Comparison of ENCODE assay signal across 1 cellular context in the genomic region with DNA sequence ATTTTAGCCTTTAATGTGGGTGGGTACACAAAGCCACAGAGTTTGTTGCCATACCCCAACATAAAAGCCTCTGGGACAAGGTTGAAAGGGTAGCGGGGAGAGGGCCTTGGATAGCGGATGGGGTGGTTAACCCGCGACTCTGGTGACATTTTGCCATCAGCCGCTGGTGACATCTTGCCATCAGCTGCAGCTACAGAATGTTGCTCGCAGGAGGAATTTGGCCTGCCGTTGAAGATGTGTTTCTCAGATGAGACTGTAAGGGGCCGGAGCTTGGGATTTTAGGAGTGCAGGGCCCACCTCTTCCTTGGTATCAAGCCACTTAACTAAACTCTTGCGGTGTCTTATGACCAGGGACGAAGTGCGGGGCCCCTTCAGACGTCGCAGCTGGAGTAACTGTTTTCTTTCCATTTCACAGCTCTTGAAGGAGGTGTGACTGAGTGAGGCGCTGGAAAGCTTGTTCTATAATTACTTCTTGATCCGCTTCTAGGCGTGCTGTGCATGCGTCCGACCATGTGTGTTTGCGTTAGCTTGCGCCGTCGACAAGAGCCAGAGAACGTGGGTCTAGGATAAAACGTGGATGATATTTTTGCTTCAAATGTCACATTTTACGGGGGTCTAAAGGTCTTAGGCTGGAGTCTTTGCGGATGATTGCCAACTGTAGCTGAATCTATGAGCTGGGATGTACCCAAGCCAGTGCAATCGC.
TF ChIP-seq lines count a peak whose summit lies in the region.

No MANE protein-coding gene starts in this region.

TF ChIP-seq in endothelial cell of umbilical vein, 7 proteins besides CTCF, POLR2A, EP300 and RAD21:
- TF ChIP-seq FOS (IDR thresholded peaks at IDR 0.05; ENCODE audit: borderline replicate concordance, insufficient read depth, low read length) (no peak), JUN (IDR thresholded peaks at IDR 0.05; ENCODE audit: borderline replicate concordance, insufficient read depth, insufficient read length, low read depth) (no peak), EZH2 (IDR thresholded peaks at IDR 0.05; ENCODE audit: borderline replicate concordance, low read depth, low read length, severe bottlenecking) (no peak), POLR2AphosphoS5 (IDR thresholded peaks at IDR 0.05; ENCODE audit: insufficient read depth, low read depth, low read length) (no peak), GATA2 (IDR thresholded peaks at IDR 0.05; ENCODE audit: insufficient read depth, insufficient read length, low read depth, low read length) (no peak), MYC (IDR thresholded peaks at IDR 0.05; ENCODE audit: low read depth, low read length) (no peak)
- TF ChIP-seq, protein P1, sequence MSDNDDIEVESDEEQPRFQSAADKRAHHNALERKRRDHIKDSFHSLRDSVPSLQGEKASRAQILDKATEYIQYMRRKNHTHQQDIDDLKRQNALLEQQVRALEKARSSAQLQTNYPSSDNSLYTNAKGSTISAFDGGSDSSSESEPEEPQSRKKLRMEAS (IDR thresholded peaks at IDR 0.05; ENCODE audit: insufficient read depth, insufficient read length) = no peak
TF ChIP-seq in endothelial cell of umbilical vein: peak in this region for 0.
